ENCODE assay signal across 17 cellular contexts in genomic region chr6:147060636-147061035, GRCh38.
A peak's percentile ranks its signal among the peaks of the same experiment; 100 is the strongest.
DNase-seq lines count a peak whose midpoint lies in the region; ATAC-seq, FAIRE-seq and TF ChIP-seq lines count a peak whose summit lies in the region.
"Had no signal": no experiment of that assay in that cellular context is flagged by ENCODE, and none has a peak within 500 bp of the region (broad histone marks: within the 10 kb centered on the region; RNA-seq: fewer than 3 reads in every experiment).

No MANE protein-coding gene starts in this region.

- TF ChIP-seq CTCF in VCaP (conservative IDR thresholded peaks at IDR 0.05) (no peak), pancreas (IDR thresholded peaks at IDR 0.05) (no peak)

- DNase-seq in NCI-H748 (lab: John Stamatoyannopoulos, UW; ENCODE audit: unreplicated experiment) (peak; percentile 26), NCI-H748 treated with DMSO at 0.1 percent for 48 hours (lab: John Stamatoyannopoulos, UW) (no peak), NCI-H146 treated with DMSO at 0.1 percent for 48 hours (lab: John Stamatoyannopoulos, UW; ENCODE audit: unreplicated experiment) (peak; percentile 68), pancreas (no peak), GM19240 (ENCODE audit: insufficient read length, low spot score) (no peak)
- DNase-seq in T-helper 2 cell treated with Interferon-gamma antibody and Interleukin-4, amounts not matched to agents 5 μg/mL and 100 μg/mL, for 36 hours (ENCODE audit: low spot score), result no peak
- no peak for DNase-seq in activated effector memory CD4-positive, alpha-beta T cell treated with Interleukin-2 at 50 U/mL for 16 hours
- DNase-seq: CD4-positive, alpha-beta T cell; DMS79 treated with DMSO at 0.1 percent for 48 hours; NCI-H1436; NCI-H510A; RPMI8226; SIG-M5 had no signal

- peak overlapping the region; percentile 4; the same call in 1 of the 2 replicates for H3K27ac ChIP-seq in VCaP
- no peak overlapping the region for H3K27ac ChIP-seq in pancreas

- peak in 3 of 4 donors; percentile 24 to 69 (median 68) for ATAC-seq in pancreas
- ATAC-seq: K562 had no signal

- H3K27ac Mint-ChIP-seq in T-helper 2 cell treated with Interferon-gamma antibody and Interleukin-4, amounts not matched to agents 5 μg/mL and 100 μg/mL, for 36 hours, result no peak overlapping the region
- H3K27ac Mint-ChIP-seq: CD4-positive, alpha-beta T cell had no signal

- no peak overlapping the region for H3K4me3 Mint-ChIP-seq in T-helper 2 cell treated with Interferon-gamma antibody and Interleukin-4, amounts not matched to agents 5 μg/mL and 100 μg/mL, for 36 hours
- H3K4me3 Mint-ChIP-seq: CD4-positive, alpha-beta T cell had no signal

- no peaks in the 10 kb centered on the region for H3K36me3 ChIP-seq in pancreas

- H3K4me1 ChIP-seq in pancreas, result peaks cover 0 to 4% (median 0%) of the 10 kb centered on the region in 3 donors

- H3K4me3 ChIP-seq in pancreas, result no peak overlapping the region
- H3K4me3 ChIP-seq: K562 had no signal

- H3K9me3 Mint-ChIP-seq in T-helper 2 cell treated with Interferon-gamma antibody and Interleukin-4, amounts not matched to agents 5 μg/mL and 100 μg/mL, for 36 hours, result peaks cover 4% of the 10 kb centered on the region
- H3K9me3 Mint-ChIP-seq: CD4-positive, alpha-beta T cell had no signal

- H3K9me3 ChIP-seq in pancreas, result no peaks in the 10 kb centered on the region

- no peaks in the 10 kb centered on the region for H3K27me3 Mint-ChIP-seq in T-helper 2 cell treated with Interferon-gamma antibody and Interleukin-4, amounts not matched to agents 5 μg/mL and 100 μg/mL, for 36 hours (ENCODE audit: low read depth)
- H3K27me3 Mint-ChIP-seq: CD4-positive, alpha-beta T cell had no signal

- H3K27me3 ChIP-seq in pancreas, result no peaks in the 10 kb centered on the region

- FAIRE-seq in pancreas (lab: Jason Lieb, UNC), result no peak
- FAIRE-seq: A204.1, H1 had no signal

- 68 to 83% methylated on average over 1 of the region's 1 CpG for WGBS in pancreas, 2 donors

- intact Hi-C loops in pancreas (cut with DNase I), result no loop called here

- peaks cover 8% of the 10 kb centered on the region for H3K4me1 Mint-ChIP-seq in T-helper 2 cell treated with Interferon-gamma antibody and Interleukin-4, amounts not matched to agents 5 μg/mL and 100 μg/mL, for 36 hours (ENCODE audit: low read depth)

- no peaks in the 10 kb centered on the region for H3K36me3 Mint-ChIP-seq in T-helper 2 cell treated with Interferon-gamma antibody and Interleukin-4, amounts not matched to agents 5 μg/mL and 100 μg/mL, for 36 hours (ENCODE audit: low read depth)

Comparison
In these comparisons a context has a peak if more than half of its experiments do, and no peak if none do; other contexts are left out.
1. DNase-seq: peak in NCI-H748 (single experiment) and NCI-H146 treated with DMSO at 0.1 percent for 48 hours (single experiment); none in NCI-H748 treated with DMSO at 0.1 percent for 48 hours (single experiment), pancreas (0 of 6), GM19240 (single experiment), T-helper 2 cell treated with Interferon-gamma antibody and Interleukin-4, amounts not matched to agents 5 μg/mL and 100 μg/mL, for 36 hours (single experiment) and activated effector memory CD4-positive, alpha-beta T cell treated with Interleukin-2 at 50 U/mL for 16 hours (single experiment).